ENCODE assay signal across 8 cellular contexts in genomic region chr2:165794520-165794882, GRCh38. TPM values are rescaled to one million over a fixed set of nuclear protein-coding genes. Genes with fewer than 3 reads are reported as not detected.
DNase-seq lines count a peak whose midpoint lies in the region; ATAC-seq and TF ChIP-seq lines count a peak whose summit lies in the region.

No MANE protein-coding gene starts in this region.

- peak overlapping the region; percentile 99 for H3K9ac ChIP-seq in endocrine pancreas (ENCODE audit: control insufficient read depth, insufficient read depth, low read length)

- H3K4me3 Mint-ChIP-seq in mesothelial cell of epicardium: peak overlapping the region; percentile 93

- no peak for TF ChIP-seq CTCF in mesothelial cell of epicardium (IDR thresholded peaks at IDR 0.05; ENCODE audit: unreplicated experiment)

- H3K27me3 ChIP-seq in endocrine pancreas (ENCODE audit: control insufficient read depth, insufficient read depth, low read length): no peaks in the 10 kb centered on the region

- H3K27ac Mint-ChIP-seq in mesothelial cell of epicardium: peak overlapping the region; percentile 12

- H3K4me1 ChIP-seq in endocrine pancreas (ENCODE audit: control insufficient read depth, insufficient read depth, low read length): peaks cover 31% of the 10 kb centered on the region

- H3K36me3 Mint-ChIP-seq in mesothelial cell of epicardium: no peaks in the 10 kb centered on the region

- ATAC-seq in GM21786 (IDR thresholded peaks at IDR 0.05; ENCODE audit: unreplicated experiment): peak; percentile 95

- peaks cover under 1% of the 10 kb centered on the region for H3K9me3 Mint-ChIP-seq in mesothelial cell of epicardium

- peaks cover 51% of the 10 kb centered on the region for H3K27me3 Mint-ChIP-seq in mesothelial cell of epicardium (ENCODE audit: low read depth)

- no peaks in the 10 kb centered on the region for H3K36me3 ChIP-seq in endocrine pancreas (ENCODE audit: control insufficient read depth, insufficient read depth, low read length)

- no peaks in the 10 kb centered on the region for H3K9me3 ChIP-seq in endocrine pancreas (ENCODE audit: control insufficient read depth, low read length)

- peaks cover 23% of the 10 kb centered on the region for H3K4me1 Mint-ChIP-seq in mesothelial cell of epicardium

- DNase-seq in GM04504 (ENCODE audit: low read depth) (peak; percentile 14), Kasumi-1 (lab: John Stamatoyannopoulos, UW) (peak; percentile 99), mesothelial cell of epicardium (ENCODE audit: low spot score in 2 of 2, unreplicated experiment in 2 of 2) (peak in 1 of 2 experiments; percentile 40), GOT3 (lab: John Stamatoyannopoulos, UW) (no peak)
- peak; percentile 24 for DNase-seq in activated CD4-positive, alpha-beta T cell treated with anti-CD3 and anti-CD28 coated beads, Interleukin-2, amount 50 U/mL, for 1 hour
- DNase-seq in stimulated activated CD8-positive, alpha-beta memory T cell treated with anti-CD3 and anti-CD28 coated beads, Interleukin-7, amount 100 ng/mL, for 4 hours (ENCODE audit: low read depth in 2 of 2): peak; percentile 35 to 53

- H3K4me3 ChIP-seq in endocrine pancreas (ENCODE audit: control insufficient read depth, insufficient read depth, low read length): peak overlapping the region; percentile 81

RNA-seq across cellular contexts. Expression of gene GALNT3, which starts 0.5 kb away (rescaled TPM):
- 8.2 to 10.1 TPM (median 8.3 TPM) in 3 replicates for total RNA-seq in mesothelial cell of epicardium
